ENCODE assay signal across 7 cellular contexts in the genomic region with DNA sequence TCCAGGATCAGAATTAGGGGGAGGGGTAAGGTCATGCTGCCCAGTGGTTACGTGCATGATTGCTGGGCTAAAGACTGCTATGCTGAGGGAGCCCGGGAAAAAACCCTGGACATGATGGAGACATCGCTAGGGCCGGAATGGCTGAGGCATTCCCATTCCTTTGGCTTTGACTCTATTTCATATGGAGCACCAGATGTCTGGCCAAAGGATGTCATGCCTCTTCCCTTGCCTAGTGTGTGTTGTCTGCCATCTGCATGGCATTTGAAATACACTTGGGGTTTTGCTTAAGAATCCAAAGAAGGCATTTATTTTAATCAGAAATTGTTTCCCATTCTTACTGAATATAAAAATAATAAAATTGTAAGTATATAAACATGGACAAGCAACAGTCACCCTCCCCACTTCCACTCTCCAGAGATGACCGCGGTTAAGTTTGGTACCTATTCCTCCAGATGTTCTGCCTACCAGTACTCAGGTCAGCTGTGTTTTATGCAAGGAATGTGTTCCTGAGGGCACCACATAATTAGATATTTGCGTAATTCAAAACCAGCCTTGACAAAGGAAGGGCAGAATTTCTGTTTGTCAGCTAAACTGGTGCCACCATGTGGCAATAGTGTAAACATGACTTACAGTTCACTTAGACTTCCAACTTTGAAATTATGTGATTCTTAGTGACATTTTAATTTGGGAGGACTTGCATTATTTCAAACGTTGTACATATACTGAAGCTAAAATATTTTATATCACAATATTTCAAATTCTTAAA.
DNase-seq lines count a peak whose midpoint lies in the region; TF ChIP-seq lines count a peak whose summit lies in the region.

No MANE protein-coding gene starts in this region.

- DNase-seq in GDM1 (lab: John Stamatoyannopoulos, UW) (peak; percentile 23), SK-MEL-5 (ENCODE audit: low read depth, low spot score) (peak; percentile 62), left ventricle myocardium inferior (no peak)
- no peak for DNase-seq in activated CD8-positive, alpha-beta memory T cell treated with anti-CD3 and anti-CD28 coated beads, Interleukin-2, amount 50 U/mL, for 48 hours
- no peak for DNase-seq in activated CD8-positive, alpha-beta memory T cell treated with anti-CD3 and anti-CD28 coated beads for 24 hours
- DNase-seq in stimulated activated CD8-positive, alpha-beta memory T cell treated with anti-CD3 and anti-CD28 coated beads, Interleukin-4, amount 100 ng/mL, for 48 hours = no peak

- in situ Hi-C loops in SK-MEL-5 (cut with HindIII; ENCODE audit: low pct_unique_long_range_greater_than_20kb, low sequenced_read_pairs) = no loop called here

- no peak for TF ChIP-seq EP300 in Ishikawa (IDR thresholded peaks at IDR 0.05; ENCODE audit: borderline replicate concordance)

- peak overlapping the region; percentile 27 for H3K27ac ChIP-seq in left ventricle myocardium inferior (replicated peaks)

- TF ChIP-seq RAD21 in Ishikawa (IDR thresholded peaks at IDR 0.05; ENCODE audit: low read depth) = peak; percentile 32; the same call in 1 of the 2 replicates

- no peaks in the 10 kb centered on the region for H3K36me3 ChIP-seq in left ventricle myocardium inferior

- H3K9me3 ChIP-seq in left ventricle myocardium inferior (replicated peaks) = no peaks in the 10 kb centered on the region

- intact Hi-C loops in left ventricle myocardium inferior (cut with micrococcal nuclease) = loop anchor here (5.0 kb wide), 1 partner anchor 262 kb away; no protein-coding TSS in a partner anchor

- no peak overlapping the region for H3K4me3 ChIP-seq in left ventricle myocardium inferior

- no peaks in the 10 kb centered on the region for H3K4me1 ChIP-seq in left ventricle myocardium inferior

- TF ChIP-seq CTCF in left ventricle myocardium inferior (IDR thresholded peaks at IDR 0.05; ENCODE audit: borderline replicate concordance) = peak; percentile 48

- no peaks in the 10 kb centered on the region for H3K27me3 ChIP-seq in left ventricle myocardium inferior (ENCODE audit: low read depth)

TF ChIP-seq in Ishikawa, 13 proteins besides CTCF, POLR2A, EP300 and RAD21:
- TF ChIP-seq ZBTB7A (IDR thresholded peaks at IDR 0.05; ENCODE audit: low read depth) (no peak), CREB1 (IDR thresholded peaks at IDR 0.05; ENCODE audit: low read depth) (no peak), FOXM1 (IDR thresholded peaks at IDR 0.05; ENCODE audit: borderline replicate concordance, low read depth) (no peak), NFIC (IDR thresholded peaks at IDR 0.05) (no peak), CEBPB (IDR thresholded peaks at IDR 0.05) (no peak), TAF1 (IDR thresholded peaks at IDR 0.05; ENCODE audit: low read depth) (no peak), TEAD4 (IDR thresholded peaks at IDR 0.05) (no peak), EGR1 (IDR thresholded peaks at IDR 0.05) (no peak), YY1 (IDR thresholded peaks at IDR 0.05; ENCODE audit: low read depth) (no peak), TCF12 (IDR thresholded peaks at IDR 0.05; ENCODE audit: low read depth) (no peak)
- TF ChIP-seq, protein P1, sequence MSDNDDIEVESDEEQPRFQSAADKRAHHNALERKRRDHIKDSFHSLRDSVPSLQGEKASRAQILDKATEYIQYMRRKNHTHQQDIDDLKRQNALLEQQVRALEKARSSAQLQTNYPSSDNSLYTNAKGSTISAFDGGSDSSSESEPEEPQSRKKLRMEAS (IDR thresholded peaks at IDR 0.05) = no peak
- TF ChIP-seq, protein P2, sequence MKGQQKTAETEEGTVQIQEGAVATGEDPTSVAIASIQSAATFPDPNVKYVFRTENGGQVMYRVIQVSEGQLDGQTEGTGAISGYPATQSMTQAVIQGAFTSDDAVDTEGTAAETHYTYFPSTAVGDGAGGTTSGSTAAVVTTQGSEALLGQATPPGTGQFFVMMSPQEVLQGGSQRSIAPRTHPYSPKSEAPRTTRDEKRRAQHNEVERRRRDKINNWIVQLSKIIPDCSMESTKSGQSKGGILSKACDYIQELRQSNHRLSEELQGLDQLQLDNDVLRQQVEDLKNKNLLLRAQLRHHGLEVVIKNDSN (IDR thresholded peaks at IDR 0.05) = no peak
- TF ChIP-seq, protein P3, sequence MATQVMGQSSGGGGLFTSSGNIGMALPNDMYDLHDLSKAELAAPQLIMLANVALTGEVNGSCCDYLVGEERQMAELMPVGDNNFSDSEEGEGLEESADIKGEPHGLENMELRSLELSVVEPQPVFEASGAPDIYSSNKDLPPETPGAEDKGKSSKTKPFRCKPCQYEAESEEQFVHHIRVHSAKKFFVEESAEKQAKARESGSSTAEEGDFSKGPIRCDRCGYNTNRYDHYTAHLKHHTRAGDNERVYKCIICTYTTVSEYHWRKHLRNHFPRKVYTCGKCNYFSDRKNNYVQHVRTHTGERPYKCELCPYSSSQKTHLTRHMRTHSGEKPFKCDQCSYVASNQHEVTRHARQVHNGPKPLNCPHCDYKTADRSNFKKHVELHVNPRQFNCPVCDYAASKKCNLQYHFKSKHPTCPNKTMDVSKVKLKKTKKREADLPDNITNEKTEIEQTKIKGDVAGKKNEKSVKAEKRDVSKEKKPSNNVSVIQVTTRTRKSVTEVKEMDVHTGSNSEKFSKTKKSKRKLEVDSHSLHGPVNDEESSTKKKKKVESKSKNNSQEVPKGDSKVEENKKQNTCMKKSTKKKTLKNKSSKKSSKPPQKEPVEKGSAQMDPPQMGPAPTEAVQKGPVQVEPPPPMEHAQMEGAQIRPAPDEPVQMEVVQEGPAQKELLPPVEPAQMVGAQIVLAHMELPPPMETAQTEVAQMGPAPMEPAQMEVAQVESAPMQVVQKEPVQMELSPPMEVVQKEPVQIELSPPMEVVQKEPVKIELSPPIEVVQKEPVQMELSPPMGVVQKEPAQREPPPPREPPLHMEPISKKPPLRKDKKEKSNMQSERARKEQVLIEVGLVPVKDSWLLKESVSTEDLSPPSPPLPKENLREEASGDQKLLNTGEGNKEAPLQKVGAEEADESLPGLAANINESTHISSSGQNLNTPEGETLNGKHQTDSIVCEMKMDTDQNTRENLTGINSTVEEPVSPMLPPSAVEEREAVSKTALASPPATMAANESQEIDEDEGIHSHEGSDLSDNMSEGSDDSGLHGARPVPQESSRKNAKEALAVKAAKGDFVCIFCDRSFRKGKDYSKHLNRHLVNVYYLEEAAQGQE (IDR thresholded peaks at IDR 0.05; ENCODE audit: low read depth) = no peak

Comparison
In these comparisons a context has a peak if more than half of its experiments do, and no peak if none do; other contexts are left out.
1. DNase-seq: peak in GDM1 (single experiment) and SK-MEL-5 (single experiment); none in left ventricle myocardium inferior (single experiment), activated CD8-positive, alpha-beta memory T cell treated with anti-CD3 and anti-CD28 coated beads, Interleukin-2, amount 50 U/mL, for 48 hours (single experiment), activated CD8-positive, alpha-beta memory T cell treated with anti-CD3 and anti-CD28 coated beads for 24 hours (single experiment) and stimulated activated CD8-positive, alpha-beta memory T cell treated with anti-CD3 and anti-CD28 coated beads, Interleukin-4, amount 100 ng/mL, for 48 hours (single experiment).